ENCODE assay signal across 28 cellular contexts in the genomic region with DNA sequence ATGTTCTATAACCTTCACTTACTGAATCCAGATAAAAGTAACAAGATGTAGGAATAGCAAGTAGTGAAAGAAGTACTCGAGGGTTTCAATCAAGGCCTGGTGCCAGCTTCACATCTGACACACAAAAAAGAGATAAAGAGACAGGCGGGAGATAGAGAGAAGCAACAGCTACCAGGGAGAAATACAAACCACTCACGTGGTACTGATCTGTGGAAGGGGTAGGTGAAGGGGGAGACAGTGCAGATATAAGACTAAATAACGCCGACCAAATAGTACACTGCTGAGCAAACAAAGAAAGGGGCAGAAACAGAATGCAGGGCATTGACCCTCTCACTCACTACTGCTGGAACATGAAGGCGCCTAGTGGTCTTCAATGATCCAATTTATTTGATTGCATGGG.
"Had no signal": no experiment of that assay in that cellular context is flagged by ENCODE, and none has a peak within 500 bp of the region (broad histone marks: within the 10 kb centered on the region; RNA-seq: fewer than 3 reads in every experiment).

No MANE protein-coding gene starts in this region.

- DNase-seq: activated B cell treated with CpG ODN at 0.5 μM for 24 hours; activated CD4-positive, alpha-beta T cell treated with anti-CD3 and anti-CD28 coated beads for 48 hours; activated CD4-positive, alpha-beta T cell treated with anti-CD3 and anti-CD28 coated beads, Interleukin-2, amount 50 U/mL, for 1 hour; activated CD4-positive, alpha-beta T cell treated with anti-CD3 and anti-CD28 coated beads, Interleukin-2, amount 50 U/mL, for 48 hours; activated CD8-positive, alpha-beta memory T cell treated with anti-CD3 and anti-CD28 coated beads for 24 hours; activated CD8-positive, alpha-beta T cell treated with anti-CD3 and anti-CD28 coated beads for 36 hours; activated effector memory CD4-positive, alpha-beta T cell treated with Interleukin-2 at 50 U/mL for 16 hours; activated gamma-delta T cell treated with Interleukin-2 at 50 U/mL for 16 hours; activated naive CD4-positive, alpha-beta T cell treated with anti-CD3 and anti-CD28 coated beads, Interleukin-2, amount 50 U/mL, for 16 hours; activated naive CD4-positive, alpha-beta T cell treated with Interleukin-2 at 50 U/mL for 16 hours; activated T-cell treated with anti-CD3 and anti-CD28 coated beads, Interleukin-2, amount 50 U/mL, for 4 hours; amniotic stem cell; anterior cingulate cortex; brain microvascular endothelial cell; central memory CD4-positive, alpha-beta T cell; cerebellar nuclear complex; colonic mucosa; effector CD8-positive, alpha-beta T cell; esophagus squamous epithelium; foreskin melanocyte; T-helper 1 cell; T-helper 17 cell; T1000; WERI-Rb-1 had no signal

- H3K4me3 ChIP-seq: colonic mucosa, esophagus squamous epithelium, gastroesophageal sphincter had no signal

- H3K9me3 ChIP-seq: colonic mucosa, esophagus squamous epithelium, gastroesophageal sphincter had no signal

- H3K4me1 ChIP-seq: colonic mucosa had no signal

- H3K27ac ChIP-seq: brain microvascular endothelial cell, colonic mucosa, epithelial cell of prostate, esophagus squamous epithelium, gastroesophageal sphincter, WERI-Rb-1 had no signal

- ATAC-seq: activated CD4-positive, CD25-positive, alpha-beta regulatory T cell treated with anti-CD3 and anti-CD28 coated beads, Interleukin-2, amount 50 U/mL, for 24 hours; activated CD8-positive, alpha-beta T cell treated with anti-CD3 and anti-CD28 coated beads for 36 hours; activated T-cell treated with anti-CD3 and anti-CD28 coated beads, Interleukin-2, amount 50 U/mL, for 4 hours; activated T-helper 17 cell treated with anti-CD3 and anti-CD28 coated beads, Interleukin-2, amount 50 U/mL, for 72 hours; gastroesophageal sphincter; T-helper 17 cell had no signal

- H3K27me3 ChIP-seq: brain microvascular endothelial cell, colonic mucosa, esophagus squamous epithelium, gastroesophageal sphincter had no signal

- H3K36me3 ChIP-seq: brain microvascular endothelial cell, colonic mucosa, esophagus squamous epithelium, gastroesophageal sphincter, WERI-Rb-1 had no signal
